10 cellular contexts compared by ENCODE assay signal in the genomic region with DNA sequence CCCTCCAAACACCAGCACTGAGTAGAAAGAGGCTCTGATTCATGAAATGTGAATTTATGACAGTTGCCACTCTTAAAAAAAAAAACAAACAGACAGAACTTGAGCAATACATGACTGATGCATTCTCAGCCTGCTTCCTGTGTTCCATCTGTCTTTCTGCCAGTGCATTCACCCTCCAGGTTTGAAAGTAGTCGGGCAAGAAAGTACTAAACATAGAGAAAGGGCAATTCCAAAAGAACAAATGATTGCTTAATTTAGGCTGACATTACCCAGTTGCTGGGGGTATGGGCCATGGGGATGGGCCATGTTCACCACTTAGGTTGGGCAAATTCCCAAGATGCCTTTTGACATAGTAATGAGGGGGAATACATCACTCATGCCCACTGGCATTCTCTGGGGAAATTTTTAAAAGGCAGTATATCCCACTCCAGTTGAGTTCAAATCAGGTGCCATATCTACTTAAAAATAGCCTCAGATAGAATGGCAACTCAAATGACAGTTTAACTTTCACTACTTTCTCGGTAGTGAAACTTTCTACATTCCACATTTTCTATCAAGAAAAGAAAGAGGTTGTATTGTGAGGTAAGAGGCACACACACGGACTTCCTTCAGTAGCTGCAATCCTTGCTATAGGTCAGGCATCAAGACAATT. TPM values are rescaled to one million over a fixed set of nuclear protein-coding genes. Genes with fewer than 3 reads are reported as not detected.
DNase-seq lines count a peak whose midpoint lies in the region; ATAC-seq and TF ChIP-seq lines count a peak whose summit lies in the region.
"Had no signal": no experiment of that assay in that cellular context is flagged by ENCODE, and none has a peak within 500 bp of the region (broad histone marks: within the 10 kb centered on the region; RNA-seq: fewer than 3 reads in every experiment).

No MANE protein-coding gene starts in this region.

- no peak for ATAC-seq in GM21526 (IDR thresholded peaks at IDR 0.05; ENCODE audit: low FRiP score, unreplicated experiment)
- ATAC-seq: stimulated activated naive CD8-positive, alpha-beta T cell treated with anti-CD3 and anti-CD28 coated beads, Interleukin-15, Interleukin-2, amounts not matched to agents 100 U/mL and 50 U/mL, for 24 hours had no signal

- peak overlapping the region; percentile 50 for H3K4me3 ChIP-seq in coronary artery

- no peak for TF ChIP-seq CTCF in 22Rv1 (IDR thresholded peaks at IDR 0.05)
- TF ChIP-seq CTCF in coronary artery (IDR thresholded peaks at IDR 0.05): no peak

- DNase-seq in MV-4-11 (lab: John Stamatoyannopoulos, UW) (peak; percentile 36), coronary artery (ENCODE audit: low spot score) (no peak), lung microvascular endothelial cell (ENCODE audit: low read depth in 2 of 2) (peak; percentile 69 to 81), SKM-1 (lab: John Stamatoyannopoulos, UW; ENCODE audit: unreplicated experiment) (no peak), NCI-H2107 (lab: John Stamatoyannopoulos, UW) (no peak), GF-D8 (lab: John Stamatoyannopoulos, UW) (no peak)
- DNase-seq: stimulated activated naive CD8-positive, alpha-beta T cell treated with anti-CD3 and anti-CD28 coated beads, Interleukin-15, Interleukin-2, amounts not matched to agents 100 U/mL and 50 U/mL, for 24 hours had no signal

- peak overlapping the region; percentile 21; the same call in 1 of the 2 replicates for H3K27ac ChIP-seq in 22Rv1
- peak overlapping the region; percentile 50 to 85 for H3K27ac ChIP-seq in coronary artery
- H3K27ac ChIP-seq: neutrophil had no signal

RNA-seq across cellular contexts. Expression of gene STARD13, which starts 5.5 kb away (rescaled TPM):
- 16.3 and 23.6 TPM in 2 replicates for total RNA-seq in lung microvascular endothelial cell

Comparison
In these comparisons a context has a peak if more than half of its experiments do, and no peak if none do; other contexts are left out.
1. DNase-seq: peak in MV-4-11 (single experiment) and lung microvascular endothelial cell (2 of 2); none in coronary artery (single experiment), SKM-1 (single experiment), NCI-H2107 (single experiment) and GF-D8 (single experiment).